In genomic region chr5:139137703-139138102, GRCh38 we compare ENCODE assay signal across 8 cellular contexts.
DNase-seq lines count a peak whose midpoint lies in the region; ATAC-seq, FAIRE-seq and TF ChIP-seq lines count a peak whose summit lies in the region.
"Had no signal": no experiment of that assay in that cellular context is flagged by ENCODE, and none has a peak within 500 bp of the region (broad histone marks: within the 10 kb centered on the region; RNA-seq: fewer than 3 reads in every experiment).

No MANE protein-coding gene starts in this region.

- H3K9ac ChIP-seq in endodermal cell (ENCODE audit: extremely low read depth, low read length, poor library complexity, severe bottlenecking): no peak overlapping the region

- DNase-seq in GM12891 (ENCODE audit: insufficient read length, low spot score) (no peak), NCI-H524 (lab: John Stamatoyannopoulos, UW) (peak; percentile 33 to 80), endodermal cell (peak; percentile 58), psoas muscle (peak; percentile 30 to 67)
- no peak for DNase-seq in activated naive CD4-positive, alpha-beta T cell treated with Interleukin-2 at 50 U/mL for 16 hours
- no peak for DNase-seq in activated CD4-positive, CD25-positive, alpha-beta regulatory T cell treated with anti-CD3 and anti-CD28 coated beads, Interleukin-2, amount 50 U/mL, for 72 hours
- DNase-seq: KG1 had no signal

- H3K4me1 ChIP-seq in endodermal cell (ENCODE audit: control insufficient read depth, insufficient read depth, low read length): no peaks in the 10 kb centered on the region
- H3K4me1 ChIP-seq in psoas muscle: peaks cover 51% of the 10 kb centered on the region

- no peak overlapping the region for H3K4me3 Mint-ChIP-seq in endodermal cell

- intact Hi-C loops in psoas muscle (cut with DNase I): loop anchor here (5.0 to 10.0 kb wide), 2 partner anchors 45 to 57 kb away; partner anchors contain the start of gene SIL1 (in 1 of the 2)

- peak; percentile 64 for TF ChIP-seq CTCF in endodermal cell (conservative IDR thresholded peaks at IDR 0.05)
- TF ChIP-seq CTCF in psoas muscle (IDR thresholded peaks at IDR 0.05): peak; percentile 18

- H3K4me3 ChIP-seq in endodermal cell (ENCODE audit: low read length): no peak overlapping the region
- H3K4me3 ChIP-seq in psoas muscle: no peak overlapping the region

- no peak overlapping the region for H3K27ac Mint-ChIP-seq in endodermal cell

- WGBS in endodermal cell (ENCODE audit: insufficient coverage in 1 of 2, insufficient read length in 1 of 2), 2 experiments: 72 to 75% methylated on average over 2 to 4 of the region's 4 CpGs
- WGBS in psoas muscle, 3 donors: 20 to 39% (median 28%) methylated on average over 4 of the region's 4 CpGs

- no peak for TF ChIP-seq POLR2A in GM12891 (IDR thresholded peaks at IDR 0.05; ENCODE audit: low read depth, low read length)

- no peaks in the 10 kb centered on the region for H3K27me3 Mint-ChIP-seq in endodermal cell (ENCODE audit: insufficient read depth)

- H3K27ac ChIP-seq in endodermal cell (ENCODE audit: low read depth, low read length): no peak overlapping the region
- peak overlapping the region; percentile 82 for H3K27ac ChIP-seq in psoas muscle

- H3K9me3 ChIP-seq in endodermal cell (ENCODE audit: control insufficient read depth, low read length) (no peaks in the 10 kb centered on the region), psoas muscle (no peaks in the 10 kb centered on the region)

- H3K27me3 ChIP-seq in endodermal cell (ENCODE audit: control insufficient read depth, insufficient read depth, low read length, poor library complexity, severe bottlenecking) (no peaks in the 10 kb centered on the region), psoas muscle (ENCODE audit: insufficient read depth in 3 of 3, low read length in 2 of 3) (no peaks in the 10 kb centered on the region)

- no peaks in the 10 kb centered on the region for H3K36me3 ChIP-seq in endodermal cell (ENCODE audit: control insufficient read depth, insufficient read depth, low read length)
- no peaks in the 10 kb centered on the region for H3K36me3 ChIP-seq in psoas muscle (ENCODE audit: insufficient read depth in 1 of 2, low read depth in 1 of 2)

- no peaks in the 10 kb centered on the region for H3K36me3 Mint-ChIP-seq in endodermal cell (ENCODE audit: low read depth)

- peak; percentile 33 for FAIRE-seq in GM12891 (lab: Jason Lieb, UNC)

- peak; percentile 70 to 80 (median 74) for ATAC-seq in psoas muscle
- ATAC-seq in HG02973 (IDR thresholded peaks at IDR 0.05; ENCODE audit: unreplicated experiment): no peak

- H3K4me1 Mint-ChIP-seq in endodermal cell: peaks cover 10% of the 10 kb centered on the region

- H3K9me3 Mint-ChIP-seq in endodermal cell: no peaks in the 10 kb centered on the region

TF ChIP-seq in GM12891, 5 proteins besides CTCF, POLR2A, EP300 and RAD21:
- TF ChIP-seq POU2F2 (IDR thresholded peaks at IDR 0.05; ENCODE audit: low read depth, low read length) (no peak), TAF1 (IDR thresholded peaks at IDR 0.05; ENCODE audit: low read depth, low read length) (no peak), PAX5 (IDR thresholded peaks at IDR 0.05; ENCODE audit: insufficient read depth, low read length, severe bottlenecking) (no peak), SPI1 (IDR thresholded peaks at IDR 0.05; ENCODE audit: low read depth, low read length) (no peak), POLR2AphosphoS5 (IDR thresholded peaks at IDR 0.05; ENCODE audit: low read depth, low read length) (no peak)

Comparison
In these comparisons a context has a peak if more than half of its experiments do, and no peak if none do; other contexts are left out.
1. DNase-seq: peak in NCI-H524 (2 of 2), endodermal cell (single experiment) and psoas muscle (2 of 2); none in GM12891 (single experiment), activated naive CD4-positive, alpha-beta T cell treated with Interleukin-2 at 50 U/mL for 16 hours (single experiment) and activated CD4-positive, CD25-positive, alpha-beta regulatory T cell treated with anti-CD3 and anti-CD28 coated beads, Interleukin-2, amount 50 U/mL, for 72 hours (single experiment).